ENCODE assay signal across 22 cellular contexts in the genomic region with DNA sequence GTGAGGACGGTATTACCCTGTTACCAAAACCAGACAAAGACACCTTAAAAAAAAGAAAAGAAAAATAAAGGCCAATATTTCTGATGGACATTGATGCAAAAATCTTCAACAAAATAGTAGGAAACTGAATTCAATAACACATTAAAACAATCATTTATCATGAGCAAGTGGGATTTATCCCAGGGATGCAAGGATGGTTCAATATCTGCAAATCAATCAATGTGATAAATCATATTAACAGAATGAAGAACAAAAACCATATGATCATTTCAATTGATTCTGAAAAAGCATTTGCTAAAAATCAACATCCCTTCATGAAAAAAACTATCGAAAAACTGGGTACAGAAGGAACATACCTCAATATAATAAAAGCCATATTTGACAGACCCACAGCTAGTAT. TPM values are rescaled to one million over a fixed set of nuclear protein-coding genes. Genes with fewer than 3 reads are reported as not detected.
DNase-seq lines count a peak whose midpoint lies in the region; ATAC-seq, FAIRE-seq and TF ChIP-seq lines count a peak whose summit lies in the region.
"Had no signal": no experiment of that assay in that cellular context is flagged by ENCODE, and none has a peak within 500 bp of the region (broad histone marks: within the 10 kb centered on the region; RNA-seq: fewer than 3 reads in every experiment).

No MANE protein-coding gene starts in this region.

- H3K9me3 ChIP-seq in HEK293 (ENCODE audit: control insufficient read depth, insufficient read depth, low read depth, low read length) (no peaks in the 10 kb centered on the region), K562 (replicated peaks; ENCODE audit: control insufficient read depth, insufficient read depth, low read depth, low read length) (no peaks in the 10 kb centered on the region), pancreas (no peaks in the 10 kb centered on the region)

- no peak overlapping the region for H3K4me2 ChIP-seq in K562 (ENCODE audit: insufficient read depth, low read length)
- H3K4me2 ChIP-seq: A549; BLaER1 treated with 17β-estradiol and CSF1 and Interleukin-3, amounts not matched to agents 10 nM and 100 nM had no signal

- no peak for TF ChIP-seq CTCF in HEK293 (tag by site-specific recombination; IDR thresholded peaks at IDR 0.05)
- TF ChIP-seq CTCF in K562 (IDR thresholded peaks at IDR 0.05 in 2 of 3, conservative IDR thresholded peaks at IDR 0.05 in 1 of 3; ENCODE audit: insufficient read depth in 2 of 3, low read depth in 1 of 3, low read length in 3 of 3), result no peak
- no peak for TF ChIP-seq CTCF in pancreas (IDR thresholded peaks at IDR 0.05)

- no peak overlapping the region for H3K27ac ChIP-seq in HEK293 (ENCODE audit: extremely low read depth, low read depth, low read length)
- H3K27ac ChIP-seq in K562 (ENCODE audit: extremely low read depth, low read depth, low read length), result no peak overlapping the region
- no peak overlapping the region for H3K27ac ChIP-seq in pancreas
- H3K27ac ChIP-seq: 22Rv1, A549, C4-2B had no signal

- H3K4me3 ChIP-seq in HEK293 (ENCODE audit: low read depth, low read length), result no peak overlapping the region
- no peak overlapping the region for H3K4me3 ChIP-seq in K562
- H3K4me3 ChIP-seq in pancreas, result no peak overlapping the region
- H3K4me3 ChIP-seq: A549; BLaER1 treated with 17β-estradiol and CSF1 and Interleukin-3, amounts not matched to agents 10 nM and 100 nM; GM12878 had no signal

- in situ Hi-C loops in K562 (cut with MboI), result no loop called here

- no peak for TF ChIP-seq RAD21 in K562 (CRISPR knock-in tag; conservative IDR thresholded peaks at IDR 0.05 in 1 of 2, IDR thresholded peaks at IDR 0.05 in 1 of 2)

- ATAC-seq in K562 (no peak), pancreas (no peak), HG03432 (IDR thresholded peaks at IDR 0.05; ENCODE audit: unreplicated experiment) (no peak)
- ATAC-seq: A549; CD8-positive, alpha-beta T cell; GM12878 had no signal

- no peak overlapping the region for H3K9ac ChIP-seq in K562 (ENCODE audit: insufficient read depth in 1 of 2, low read depth in 2 of 2, low read length in 2 of 2)
- H3K9ac ChIP-seq: BLaER1 treated with 17β-estradiol and CSF1 and Interleukin-3, amounts not matched to agents 10 nM and 100 nM had no signal

- CTCF ChIA-PET in HEK293 (lab: Yijun Ruan, JAX), result no interaction called here
- CTCF ChIA-PET in K562 (lab: Yijun Ruan, JAX; ENCODE audit: low intra/inter-chr PET ratio), result no interaction called here

- POLR2A ChIA-PET in HEK293 (lab: Yijun Ruan, JAX), result no interaction called here
- POLR2A ChIA-PET in K562 (lab: Yijun Ruan, JAX), result no interaction called here

- DNase-seq in GM12892 (ENCODE audit: insufficient read length) (no peak), K562 (ENCODE audit: extremely low read depth in 1 of 4, low spot score in 3 of 4) (no peak), pancreas (no peak), H4 (ENCODE audit: low spot score) (no peak), HPDE6-E6E7 (ENCODE audit: extremely low spot score) (no peak)
- DNase-seq: AML-193; Caco-2; Calu3; CD4-positive, alpha-beta T cell; CD8-positive, alpha-beta T cell; DMS79 treated with DMSO at 0.1 percent for 48 hours; GF-D8 had no signal

- H3K36me3 ChIP-seq in HEK293 (ENCODE audit: control insufficient read depth in 2 of 2, insufficient read depth in 1 of 2, low read length in 2 of 2) (no peaks in the 10 kb centered on the region), K562 (ENCODE audit: control insufficient read depth, insufficient read depth, low read length) (no peaks in the 10 kb centered on the region), pancreas (no peaks in the 10 kb centered on the region)
- H3K36me3 ChIP-seq: BLaER1 treated with 17β-estradiol and CSF1 and Interleukin-3, amounts not matched to agents 10 nM and 100 nM had no signal

- no peaks in the 10 kb centered on the region for H3K4me1 ChIP-seq in HEK293 (ENCODE audit: control insufficient read depth, insufficient read depth, low read length)
- no peaks in the 10 kb centered on the region for H3K4me1 ChIP-seq in K562 (replicated peaks in 1 of 2; ENCODE audit: control insufficient read depth in 2 of 2, insufficient read depth in 2 of 2, low read length in 2 of 2)
- no peaks in the 10 kb centered on the region for H3K4me1 ChIP-seq in pancreas
- H3K4me1 ChIP-seq: A549, Caco-2 had no signal

- FAIRE-seq in GM12892 (lab: Jason Lieb, UNC) (peak; percentile 36), K562 (lab: Jason Lieb, UNC) (no peak), pancreas (lab: Jason Lieb, UNC) (peak; percentile 20)
- FAIRE-seq: D721Med, G401.6, GM12878, GM19239 had no signal

- TF ChIP-seq EP300 in K562 (IDR thresholded peaks at IDR 0.05; ENCODE audit: low read length), result no peak

- H4K20me1 ChIP-seq in K562 (replicated peaks; ENCODE audit: control insufficient read depth, insufficient read depth, low read length), result no peaks in the 10 kb centered on the region
- H4K20me1 ChIP-seq: BLaER1 treated with 17β-estradiol and CSF1 and Interleukin-3, amounts not matched to agents 10 nM and 100 nM had no signal

- no peaks in the 10 kb centered on the region for H3K79me2 ChIP-seq in K562 (ENCODE audit: control insufficient read depth, insufficient read depth, low read length)

- BruUV-seq in K562 (replicated peaks; lab: Mats Ljungman, UMichigan), result no TSS peak

- intact Hi-C loops in K562 (cut with micrococcal nuclease) (no loop called here), pancreas (cut with DNase I) (no loop called here)

- no peaks in the 10 kb centered on the region for H3K27me3 ChIP-seq in K562 (ENCODE audit: control insufficient read depth in 2 of 2, insufficient read depth in 2 of 2, low read length in 2 of 2)
- no peaks in the 10 kb centered on the region for H3K27me3 ChIP-seq in pancreas
- H3K27me3 ChIP-seq: BLaER1 treated with 17β-estradiol and CSF1 and Interleukin-3, amounts not matched to agents 10 nM and 100 nM had no signal

- no peaks in the 10 kb centered on the region for H3K9me1 ChIP-seq in K562 (ENCODE audit: control insufficient read depth, insufficient read depth, low read length)

- no peak overlapping the region for H2AFZ ChIP-seq in K562 (ENCODE audit: low read depth, low read length)

- TF ChIP-seq POLR2A in GM12892 (IDR thresholded peaks at IDR 0.05; ENCODE audit: low read depth, low read length), result no peak
- TF ChIP-seq POLR2A in K562 (conservative IDR thresholded peaks at IDR 0.05), result no peak

- WGBS in K562 (ENCODE audit: insufficient coverage, low coverage, missing lambda C conversion rate), result 21% methylated on average over 2 of the region's 2 CpGs
- WGBS in pancreas, 2 donors, result 86 to 89% methylated on average over 2 of the region's 2 CpGs

TF ChIP-seq in HEK293, 187 proteins besides CTCF, POLR2A, EP300 and RAD21:
- TF ChIP-seq ZNF510 (tag by site-specific recombination; IDR thresholded peaks at IDR 0.05; ENCODE audit: insufficient replicate concordance) (no peak), SETDB1 (IDR thresholded peaks at IDR 0.05; ENCODE audit: insufficient read length, low read length) (peak; percentile 53), RBAK (tag by site-specific recombination; IDR thresholded peaks at IDR 0.05) (no peak)

TF ChIP-seq in K562, 482 proteins besides CTCF, POLR2A, EP300 and RAD21:
- no peak for TF ChIP-seq PML (IDR thresholded peaks at IDR 0.05; ENCODE audit: low read length)
- TF ChIP-seq ZNF324 (CRISPR knock-in tag; IDR thresholded peaks at IDR 0.05), result peak; percentile 95

RNA-seq across cellular contexts. Expression of a gene that starts 32.3 kb away (rescaled TPM):
- 23.3 TPM for polyA plus RNA-seq in GM12892 (2012; ENCODE audit: missing spikeins)
- 36.0 and 177 TPM in 2 replicates for total RNA-seq in K562 (2011; cell fraction: chromatin; rRNA removed; ENCODE audit: low replicate concordance)
- 21.2 and 30.4 TPM in 2 replicates for total RNA-seq in K562 (2011; cell fraction: nucleolus; rRNA removed)
- 57.1 and 97.8 TPM in 2 replicates for total RNA-seq in K562 (2011; cell fraction: nucleoplasm; rRNA removed)
- total RNA-seq in K562 (2014; rRNA removed), result 15.4 and 27.9 TPM in 2 replicates
- 38.3 and 45.9 TPM in 2 replicates for total RNA-seq in K562 (2014; rRNA removed; fragmentation: Illumina TruSeq; extraction: Trizol)
- 35.0 and 39.0 TPM in 2 replicates for total RNA-seq in K562 (2015; rRNA removed; fragmentation: Illumina TruSeq; extraction: Trizol)
- total RNA-seq in K562 (2021), result 27.5 and 27.8 TPM in 2 replicates
- 17.5 and 22.7 TPM in 2 replicates for polyA plus RNA-seq in K562 (2011; rRNA removed)
- polyA plus RNA-seq in K562 (2011; cell fraction: cytosol; rRNA removed), result 3.3 and 7.2 TPM in 2 replicates
- polyA plus RNA-seq in K562 (2011; cell fraction: nucleus; rRNA removed), result 19.0 and 29.5 TPM in 2 replicates
- 12.7 and 20.0 TPM in 2 replicates for polyA plus RNA-seq in K562 (2012)
- polyA plus RNA-seq in K562 (2014; fragmentation: Illumina TruSeq; extraction: Trizol), result 26.1 and 28.5 TPM in 2 replicates
- polyA plus RNA-seq in K562 (2014; fragmentation: Nextera tagmentation; extraction: Ambion mirVana), result 1 to 10 TPM; 8.6 to 9.7 TPM
- 16.2 and 26.5 TPM in 2 replicates for polyA plus RNA-seq in K562 (2014; rRNA removed)
- polyA minus RNA-seq in K562 (2011; rRNA and poly(A)+ RNA removed), result 50.0 and 57.4 TPM in 2 replicates
- 18.1 and 19.4 TPM in 2 replicates for polyA minus RNA-seq in K562 (2011; cell fraction: cytosol; rRNA and poly(A)+ RNA removed)
- polyA minus RNA-seq in K562 (2011; cell fraction: nucleus; rRNA and poly(A)+ RNA removed), result 27.1 and 50.1 TPM in 2 replicates
- 10 to 100 TPM; 11.4 to 22.4 (median 15.8) TPM for total RNA-seq in pancreas
- polyA plus RNA-seq in pancreas, result 10 to 100 TPM in 1 of 2 donors, 1 to 10 TPM in 1; 4.3 to 12.9 TPM
- 23.2 and 28.7 TPM in 2 replicates for total RNA-seq in H4 (2014; rRNA removed; shearing (Covaris generic))
